In genomic region chr3:112508261-112508660, GRCh38 we compare ENCODE assay signal across 27 cellular contexts. TPM values are rescaled to one million over a fixed set of nuclear protein-coding genes. Genes with fewer than 3 reads are reported as not detected.
DNase-seq lines count a peak whose midpoint lies in the region; ATAC-seq, FAIRE-seq and TF ChIP-seq lines count a peak whose summit lies in the region.
"Had no signal": no experiment of that assay in that cellular context is flagged by ENCODE, and none has a peak within 500 bp of the region (broad histone marks: within the 10 kb centered on the region; RNA-seq: fewer than 3 reads in every experiment).

No MANE protein-coding gene starts in this region.

- H3K36me3 ChIP-seq in thoracic aorta: no peaks in the 10 kb centered on the region
- H3K36me3 ChIP-seq: SJCRH30 had no signal

- peak; percentile 1 to 31 for DNase-seq in lung microvascular endothelial cell (ENCODE audit: low read depth in 2 of 2)
- DNase-seq in thoracic aorta (ENCODE audit: low spot score): no peak
- no peak for DNase-seq in GM12892 (ENCODE audit: insufficient read length)
- DNase-seq in stimulated activated CD4-positive, alpha-beta T cell treated with anti-CD3 and anti-CD28 coated beads, Interleukin-4, amount 100 ng/mL, for 1 hour: no peak
- no peak for DNase-seq in DMS153 treated with DMSO at 0.1 percent for 48 hours (lab: John Stamatoyannopoulos, UW; ENCODE audit: unreplicated experiment)
- DNase-seq: AML-193; C1 segment of cervical spinal cord; CD8-positive, alpha-beta memory T cell; DMS 273 treated with DMSO at 0.1 percent for 48 hours; DMS79 treated with DMSO at 0.1 percent for 48 hours; NCI-H1092 treated with DMSO at 0.1 percent for 48 hours; NCI-H1436; NCI-H187; NCI-H2081 treated with DMSO at 0.1 percent for 48 hours; NCI-H446 treated with DMSO at 0.1 percent for 48 hours; NCI-H526; NK-92 treated with Interleukin-12 subunit alpha and Interleukin-12 subunit beta, amount 100 ng/mL, for 24 hours; PC-3; SJCRH30 had no signal

- H3K27ac ChIP-seq in thoracic aorta: peak overlapping the region; percentile 66 to 70
- H3K27ac ChIP-seq: A549, HL-60, SJCRH30 had no signal

- no peak overlapping the region for H3K4me3 ChIP-seq in thoracic aorta
- H3K4me3 ChIP-seq: A549, SJCRH30 had no signal

- H3K9me3 ChIP-seq in thoracic aorta: no peaks in the 10 kb centered on the region
- H3K9me3 ChIP-seq: A549 had no signal

- peaks cover 7% of the 10 kb centered on the region for H3K36me3 Mint-ChIP-seq in IgD-negative memory B cell
- H3K36me3 Mint-ChIP-seq in activated T-helper 17 cell treated with anti-CD3 and anti-CD28 coated beads, Interleukin-2, amount 50 U/mL, for 72 hours (ENCODE audit: low read depth): no peaks in the 10 kb centered on the region

- H3K27me3 ChIP-seq in thoracic aorta (replicated peaks; ENCODE audit: insufficient read depth): no peaks in the 10 kb centered on the region
- H3K27me3 ChIP-seq: SJCRH30 had no signal

- H3K9me3 Mint-ChIP-seq in IgD-negative memory B cell: no peaks in the 10 kb centered on the region
- H3K9me3 Mint-ChIP-seq in activated T-helper 17 cell treated with anti-CD3 and anti-CD28 coated beads, Interleukin-2, amount 50 U/mL, for 72 hours: no peaks in the 10 kb centered on the region

- FAIRE-seq in GM12892 (lab: Jason Lieb, UNC): no peak
- FAIRE-seq: A549, H54 had no signal

- TF ChIP-seq POLR2A in GM12892 (IDR thresholded peaks at IDR 0.05; ENCODE audit: low read depth, low read length): no peak

- peaks cover 12 to 21% of the 10 kb centered on the region in 2 donors for H3K4me1 ChIP-seq in thoracic aorta (ENCODE audit: control insufficient read depth in 1 of 2, low read depth in 2 of 2)
- H3K4me1 ChIP-seq: A549, SJCRH30 had no signal

- ATAC-seq in activated T-helper 17 cell treated with anti-CD3 and anti-CD28 coated beads, Interleukin-2, amount 50 U/mL, for 72 hours (replicated peaks): no peak
- no peak for ATAC-seq in thoracic aorta (ENCODE audit: insufficient number of reproducible peaks, low FRiP score, low read depth)
- ATAC-seq: A549, PC-3, Right ventricle myocardium inferior, SK-N-SH treated with all-trans-retinoic acid at 6 μM for 48 hours had no signal

- H3K4me1 Mint-ChIP-seq in IgD-negative memory B cell: peaks cover 51 to 59% (median 58%) of the 10 kb centered on the region in 3 donors
- H3K4me1 Mint-ChIP-seq in activated T-helper 17 cell treated with anti-CD3 and anti-CD28 coated beads, Interleukin-2, amount 50 U/mL, for 72 hours: peaks cover 4% of the 10 kb centered on the region
- H3K4me1 Mint-ChIP-seq: CD8-positive, alpha-beta memory T cell had no signal

- no peak for TF ChIP-seq CTCF in thoracic aorta (IDR thresholded peaks at IDR 0.05)

- H3K27me3 Mint-ChIP-seq in IgD-negative memory B cell: no peaks in the 10 kb centered on the region
- no peaks in the 10 kb centered on the region for H3K27me3 Mint-ChIP-seq in activated T-helper 17 cell treated with anti-CD3 and anti-CD28 coated beads, Interleukin-2, amount 50 U/mL, for 72 hours

- H3K27ac Mint-ChIP-seq in IgD-negative memory B cell: no peak overlapping the region
- H3K27ac Mint-ChIP-seq in activated T-helper 17 cell treated with anti-CD3 and anti-CD28 coated beads, Interleukin-2, amount 50 U/mL, for 72 hours: peak overlapping the region; percentile 23
- H3K27ac Mint-ChIP-seq: CD8-positive, alpha-beta memory T cell had no signal

- peak overlapping the region in 3 of 4 donors; percentile 39 to 85 (median 77) for H3K4me3 Mint-ChIP-seq in IgD-negative memory B cell
- no peak overlapping the region for H3K4me3 Mint-ChIP-seq in activated T-helper 17 cell treated with anti-CD3 and anti-CD28 coated beads, Interleukin-2, amount 50 U/mL, for 72 hours
- H3K4me3 Mint-ChIP-seq: CD8-positive, alpha-beta memory T cell had no signal

RNA-seq across cellular contexts. Expression of gene BTLA, which starts 9.0 kb away (rescaled TPM):
- 85.4 TPM for polyA plus RNA-seq in IgD-negative memory B cell
- total RNA-seq in activated T-helper 17 cell treated with anti-CD3 and anti-CD28 coated beads, Interleukin-2, amount 50 U/mL, for 72 hours: 10 to 100 TPM; 10.4 to 14.2 TPM
- total RNA-seq in lung microvascular endothelial cell (not detected in 2 replicates), thoracic aorta (under 1 TPM in 1 of 2 donors, not detected in 1; 0.35 TPM)
- polyA plus RNA-seq in GM12892 (2012; ENCODE audit: missing spikeins): 52.2 TPM
- total RNA-seq: PC-3, RPMI7951, SJCRH30 had no signal

RNA-seq across cellular contexts. Expression of gene ATG3, which starts 53.5 kb away (rescaled TPM):
- polyA plus RNA-seq in IgD-negative memory B cell: 61.7 TPM
- total RNA-seq in activated T-helper 17 cell treated with anti-CD3 and anti-CD28 coated beads, Interleukin-2, amount 50 U/mL, for 72 hours: 10 to 100 TPM; 34.6 to 65.3 TPM
- total RNA-seq in lung microvascular endothelial cell (60.1 and 66.1 TPM in 2 replicates), thoracic aorta (10 to 100 TPM; 37.5 to 52.6 TPM)
- polyA plus RNA-seq in GM12892 (2012; ENCODE audit: missing spikeins): 47.1 TPM

RNA-seq across cellular contexts. Expression of gene SLC35A5, which starts 53.6 kb away (rescaled TPM):
- polyA plus RNA-seq in IgD-negative memory B cell: 28.0 TPM
- 10 to 100 TPM; 18.1 to 19.8 TPM for total RNA-seq in activated T-helper 17 cell treated with anti-CD3 and anti-CD28 coated beads, Interleukin-2, amount 50 U/mL, for 72 hours
- total RNA-seq in lung microvascular endothelial cell: 22.0 and 35.7 TPM in 2 replicates
- 10 to 100 TPM; 17.5 to 45.9 TPM for total RNA-seq in thoracic aorta
- polyA plus RNA-seq in GM12892 (2012; ENCODE audit: missing spikeins): 21.9 TPM

Comparison
In these comparisons a context has a peak if more than half of its experiments do, and no peak if none do; other contexts are left out.
1. DNase-seq: peak in lung microvascular endothelial cell (2 of 2); none in thoracic aorta (single experiment), GM12892 (single experiment), stimulated activated CD4-positive, alpha-beta T cell treated with anti-CD3 and anti-CD28 coated beads, Interleukin-4, amount 100 ng/mL, for 1 hour (single experiment) and DMS153 treated with DMSO at 0.1 percent for 48 hours (single experiment).
2. RNA of gene BTLA, which starts 9.0 kb away (total RNA-seq): 10.4 to 14.2 TPM in activated T-helper 17 cell treated with anti-CD3 and anti-CD28 coated beads, Interleukin-2, amount 50 U/mL, for 72 hours; 0.35 TPM in thoracic aorta and not detected in lung microvascular endothelial cell; every median in the first group is over 4 times any median in the second.